ENCODE assay signal across 8 cellular contexts in the genomic region with DNA sequence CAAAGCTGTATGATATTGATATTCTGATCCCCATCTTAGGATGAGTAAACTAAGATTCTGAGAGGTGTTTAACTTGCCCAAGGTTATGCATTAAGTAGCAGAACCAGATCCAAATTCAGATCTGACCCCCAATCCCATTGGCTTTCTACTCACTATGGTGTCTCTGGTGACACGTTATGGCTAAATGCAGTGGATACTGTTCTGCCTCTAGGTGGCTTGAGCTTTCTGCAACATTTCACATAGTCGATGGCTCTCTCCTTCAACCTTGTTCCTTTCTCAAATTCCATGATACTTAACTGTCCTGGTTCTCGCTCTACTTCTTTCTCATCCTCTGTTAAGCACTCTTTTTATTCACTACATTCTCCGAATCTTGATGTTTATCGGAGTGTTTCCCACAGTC. TPM values are rescaled to one million over a fixed set of nuclear protein-coding genes. Genes with fewer than 3 reads are reported as not detected.
A peak's percentile ranks its signal among the peaks of the same experiment; 100 is the strongest.
DNase-seq lines count a peak whose midpoint lies in the region; ATAC-seq and TF ChIP-seq lines count a peak whose summit lies in the region.

No MANE protein-coding gene starts in this region.

- no peak overlapping the region for H3K27ac ChIP-seq in DOHH2 (ENCODE audit: low read depth, low read length)

- no peaks in the 10 kb centered on the region for H3K79me2 ChIP-seq in DOHH2 (ENCODE audit: control insufficient read depth, low read length)

- H3K4me2 ChIP-seq in DOHH2 (ENCODE audit: low read length) = no peak overlapping the region

- H3K36me3 Mint-ChIP-seq in activated naive CD4-positive, alpha-beta T cell treated with anti-CD3 and anti-CD28 coated beads, Interleukin-2, amount 50 U/mL, for 72 hours = no peaks in the 10 kb centered on the region

- no peaks in the 10 kb centered on the region for H4K20me1 ChIP-seq in DOHH2 (ENCODE audit: control insufficient read depth, insufficient read depth, low read depth, low read length)

- no peaks in the 10 kb centered on the region for H3K4me1 ChIP-seq in DOHH2 (ENCODE audit: control insufficient read depth, low read length)

- peaks cover 2% of the 10 kb centered on the region; the same call in 1 of the 2 replicates for H3K27me3 ChIP-seq in DOHH2 (ENCODE audit: control insufficient read depth, low read length)
- no peaks in the 10 kb centered on the region; the same call in 1 of the 2 replicates for H3K27me3 ChIP-seq in H7 (ENCODE audit: control insufficient read depth, insufficient read depth, low read length)

- DNase-seq in H7 (peak; percentile 32), SK-N-DZ (ENCODE audit: low spot score) (peak; percentile 30), kidney tubule cell (ENCODE audit: low spot score) (peak; percentile 31), GM19240 (ENCODE audit: insufficient read length, low spot score) (no peak), NCI-H1417 (lab: John Stamatoyannopoulos, UW) (no peak), GDM1 (lab: John Stamatoyannopoulos, UW) (no peak)
- no peak for DNase-seq in activated naive CD4-positive, alpha-beta T cell treated with anti-CD3 and anti-CD28 coated beads, Interleukin-2, amount 50 U/mL, for 72 hours (ENCODE audit: low spot score in 2 of 2)

- no peak overlapping the region for H3K27ac Mint-ChIP-seq in activated naive CD4-positive, alpha-beta T cell treated with anti-CD3 and anti-CD28 coated beads, Interleukin-2, amount 50 U/mL, for 72 hours

- no peaks in the 10 kb centered on the region for H3K9me3 Mint-ChIP-seq in activated naive CD4-positive, alpha-beta T cell treated with anti-CD3 and anti-CD28 coated beads, Interleukin-2, amount 50 U/mL, for 72 hours

- H3K9me2 ChIP-seq in DOHH2 (replicated peaks; ENCODE audit: control insufficient read depth, low read length) = no peaks in the 10 kb centered on the region

- no peak for ATAC-seq in activated naive CD4-positive, alpha-beta T cell treated with anti-CD3 and anti-CD28 coated beads, Interleukin-2, amount 50 U/mL, for 72 hours

- TF ChIP-seq CTCF in DOHH2 (IDR thresholded peaks at IDR 0.05; ENCODE audit: low read depth, low read length, poor library complexity, severe bottlenecking) = peak; percentile 32

- H3K4me3 ChIP-seq in DOHH2 (ENCODE audit: low read length) (no peak overlapping the region), H7 (ENCODE audit: insufficient read depth, low read depth, low read length) (no peak overlapping the region)

- no peaks in the 10 kb centered on the region for H3F3A ChIP-seq in DOHH2 (ENCODE audit: control insufficient read depth, insufficient read depth)

- no peaks in the 10 kb centered on the region for H3K9me3 ChIP-seq in DOHH2 (ENCODE audit: control insufficient read depth, insufficient read depth, low read length)

- H3K36me3 ChIP-seq in DOHH2 (ENCODE audit: control insufficient read depth, low read length) (no peaks in the 10 kb centered on the region), H7 (replicated peaks; ENCODE audit: control insufficient read depth, insufficient read depth, low read length) (no peaks in the 10 kb centered on the region)

RNA-seq across cellular contexts. Expression of gene C11orf97, which starts 9.4 kb away (rescaled TPM):
- not detected in 2 replicates for total RNA-seq in H7 (2014; rRNA removed; shearing (Covaris generic))
- polyA plus RNA-seq in SK-N-DZ (2014; cell fraction: cytosol; rRNA removed) = not detected in 2 replicates
- not detected in 2 replicates for polyA plus RNA-seq in SK-N-DZ (2014; cell fraction: nucleus; rRNA removed)
- not detected for total RNA-seq in activated naive CD4-positive, alpha-beta T cell treated with anti-CD3 and anti-CD28 coated beads, Interleukin-2, amount 50 U/mL, for 72 hours

RNA-seq across cellular contexts. Expression of gene FUT4, which starts 22.0 kb away (rescaled TPM):
- total RNA-seq in H7 (2014; rRNA removed; shearing (Covaris generic)) = 7.5 and 8.6 TPM in 2 replicates
- 1.3 TPM in 2 replicates for polyA plus RNA-seq in SK-N-DZ (2014; cell fraction: cytosol; rRNA removed)
- polyA plus RNA-seq in SK-N-DZ (2014; cell fraction: nucleus; rRNA removed) = 0.76 and 1.5 TPM in 2 replicates
- total RNA-seq in activated naive CD4-positive, alpha-beta T cell treated with anti-CD3 and anti-CD28 coated beads, Interleukin-2, amount 50 U/mL, for 72 hours = 1 to 10 TPM; 2.7 to 5.4 TPM

RNA-seq across cellular contexts. Expression of gene ANKRD49, which starts 27.9 kb away (rescaled TPM):
- total RNA-seq in H7 (2014; rRNA removed; shearing (Covaris generic)) = 10.0 and 18.2 TPM in 2 replicates
- polyA plus RNA-seq in SK-N-DZ (2014; cell fraction: cytosol; rRNA removed) = 56.0 and 70.6 TPM in 2 replicates
- 82.7 and 88.3 TPM in 2 replicates for polyA plus RNA-seq in SK-N-DZ (2014; cell fraction: nucleus; rRNA removed)
- total RNA-seq in activated naive CD4-positive, alpha-beta T cell treated with anti-CD3 and anti-CD28 coated beads, Interleukin-2, amount 50 U/mL, for 72 hours = 10 to 100 TPM; 18.1 to 22.8 TPM

RNA-seq across cellular contexts. Expression of gene MRE11, which starts 28.0 kb away (rescaled TPM):
- 14.8 and 18.5 TPM in 2 replicates for total RNA-seq in H7 (2014; rRNA removed; shearing (Covaris generic))
- polyA plus RNA-seq in SK-N-DZ (2014; cell fraction: cytosol; rRNA removed) = 40.7 and 49.3 TPM in 2 replicates
- polyA plus RNA-seq in SK-N-DZ (2014; cell fraction: nucleus; rRNA removed) = 32.1 and 34.0 TPM in 2 replicates
- 10 to 100 TPM; 50.7 to 53.1 TPM for total RNA-seq in activated naive CD4-positive, alpha-beta T cell treated with anti-CD3 and anti-CD28 coated beads, Interleukin-2, amount 50 U/mL, for 72 hours

RNA-seq across cellular contexts. Expression of gene PIWIL4, which starts 45.5 kb away (rescaled TPM):
- 1.1 and 1.2 TPM in 2 replicates for total RNA-seq in H7 (2014; rRNA removed; shearing (Covaris generic))
- polyA plus RNA-seq in SK-N-DZ (2014; cell fraction: cytosol; rRNA removed) = 0.14 and 0.41 TPM in 2 replicates
- polyA plus RNA-seq in SK-N-DZ (2014; cell fraction: nucleus; rRNA removed) = 0.07 and 0.35 TPM in 2 replicates
- under 1 TPM; 0.16 to 0.35 TPM for total RNA-seq in activated naive CD4-positive, alpha-beta T cell treated with anti-CD3 and anti-CD28 coated beads, Interleukin-2, amount 50 U/mL, for 72 hours

Comparison
In these comparisons a context has a peak if more than half of its experiments do, and no peak if none do; other contexts are left out.
1. DNase-seq: peak in H7 (single experiment), SK-N-DZ (single experiment) and kidney tubule cell (single experiment); none in GM19240 (single experiment), NCI-H1417 (0 of 3), activated naive CD4-positive, alpha-beta T cell treated with anti-CD3 and anti-CD28 coated beads, Interleukin-2, amount 50 U/mL, for 72 hours (0 of 2) and GDM1 (single experiment).